21 cellular contexts compared by ENCODE assay signal in the genomic region with DNA sequence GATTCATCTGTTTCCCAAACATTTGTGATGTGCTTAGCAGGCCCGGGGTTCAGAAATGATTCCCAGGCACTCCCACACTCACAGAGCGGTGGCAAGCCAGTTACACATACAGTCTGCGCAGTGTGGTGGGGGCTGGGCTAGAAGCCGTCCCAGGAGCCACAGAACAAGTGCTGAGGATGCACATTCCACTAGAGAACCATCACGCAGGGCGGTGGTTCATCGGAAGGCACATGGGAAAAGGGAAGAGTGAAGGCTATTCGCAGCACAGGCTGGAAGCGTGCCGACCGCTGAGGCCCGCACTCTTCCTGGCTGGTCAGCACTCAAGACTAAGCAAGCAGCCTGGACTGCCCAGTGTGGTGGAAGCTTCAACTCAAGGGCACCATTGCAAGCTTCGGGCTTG.
DNase-seq lines count a peak whose midpoint lies in the region; ATAC-seq, FAIRE-seq and TF ChIP-seq lines count a peak whose summit lies in the region.
"Had no signal": no experiment of that assay in that cellular context is flagged by ENCODE, and none has a peak within 500 bp of the region (broad histone marks: within the 10 kb centered on the region; RNA-seq: fewer than 3 reads in every experiment).

No MANE protein-coding gene starts in this region.

- in situ Hi-C loops in G401 (cut with HindIII; ENCODE audit: low sequenced_read_pairs) = no loop called here

- no peak for DNase-seq in A549 (ENCODE audit: low read depth in 1 of 2, low spot score in 1 of 2)
- peak; percentile 22 for DNase-seq in coronary artery (ENCODE audit: low spot score)
- peak; percentile 63 for DNase-seq in left kidney (ENCODE audit: low read depth, low spot score)
- no peak for DNase-seq in sciatic nerve (ENCODE audit: low spot score)
- DNase-seq in testis = no peak
- DNase-seq in putamen (ENCODE audit: low spot score) = no peak
- no peak for DNase-seq in G401 (ENCODE audit: low spot score)
- DNase-seq: Caco-2; CD4-positive, alpha-beta T cell; GF-D8; KG1; NCI-H1105 treated with DMSO at 0.1 percent for 48 hours; NCI-H1694; NCI-H2081 treated with DMSO at 0.1 percent for 48 hours; NCI-H774; SHP77; SK-N-SH had no signal

- no peaks in the 10 kb centered on the region for H3K27me3 ChIP-seq in testis

- H3K4me3 ChIP-seq in A549 = no peak overlapping the region
- H3K4me3 ChIP-seq in coronary artery = no peak overlapping the region
- no peak overlapping the region for H3K4me3 ChIP-seq in testis

- WGBS in A549 (ENCODE audit: missing lambda C conversion rate) = 62% methylated on average over 9 of the region's 13 CpGs
- WGBS in testis, 2 donors = 88 to 90% methylated on average over 9 to 13 of the region's 13 CpGs

- TF ChIP-seq CTCF in A549 (IDR thresholded peaks at IDR 0.05) (no peak), coronary artery (IDR thresholded peaks at IDR 0.05) (no peak), testis (IDR thresholded peaks at IDR 0.05) (no peak)

- ATAC-seq in A549 = no peak
- peak; percentile 76 for ATAC-seq in sciatic nerve
- ATAC-seq in GM21367 (IDR thresholded peaks at IDR 0.05; ENCODE audit: unreplicated experiment) = no peak
- ATAC-seq: HepG2 had no signal

- no peak for TF ChIP-seq EP300 in A549 (IDR thresholded peaks at IDR 0.05)

- H3K27ac ChIP-seq in A549 = no peak overlapping the region
- H3K27ac ChIP-seq in coronary artery = no peak overlapping the region
- H3K27ac ChIP-seq in testis = no peak overlapping the region
- H3K27ac ChIP-seq: 22Rv1 had no signal

- H3K4me2 ChIP-seq in A549 = no peak overlapping the region
- H3K4me2 ChIP-seq: SK-N-SH had no signal

- POLR2A ChIA-PET in A549 (lab: Yijun Ruan, JAX) = no interaction called here

- H3K9me3 ChIP-seq in A549 (peaks cover 6% of the 10 kb centered on the region; the same call in 2 of the 3 replicates), testis (no peaks in the 10 kb centered on the region)

- H3K36me3 ChIP-seq in testis (ENCODE audit: low read depth, missing control alignments) = no peaks in the 10 kb centered on the region

- no peak for FAIRE-seq in A549 (lab: Jason Lieb, UNC)
- FAIRE-seq: GM19239, HepG2 had no signal

- TF ChIP-seq RAD21 in A549 (conservative IDR thresholded peaks at IDR 0.05 in 1 of 2, IDR thresholded peaks at IDR 0.05 in 1 of 2) = no peak

- no peaks in the 10 kb centered on the region for H3K4me1 ChIP-seq in A549
- no peaks in the 10 kb centered on the region for H3K4me1 ChIP-seq in testis
- H3K4me1 ChIP-seq: Caco-2 had no signal

- intact Hi-C loops in sciatic nerve (cut with DNase I) = no loop called here
- intact Hi-C loops in testis (cut with DNase I; ENCODE audit: low total_unique reads) = no loop called here

- CTCF ChIA-PET in A549 (lab: Yijun Ruan, JAX) = no interaction called here

- TF ChIP-seq POLR2A in A549 (IDR thresholded peaks at IDR 0.05; ENCODE audit: low read length) (no peak), testis (IDR thresholded peaks at IDR 0.05) (no peak)

TF ChIP-seq in A549, 52 proteins besides CTCF, POLR2A, EP300 and RAD21:
- peak; percentile 17 for TF ChIP-seq MAFK (IDR thresholded peaks at IDR 0.05; ENCODE audit: partially characterized antibody)
- TF ChIP-seq, protein P1, sequence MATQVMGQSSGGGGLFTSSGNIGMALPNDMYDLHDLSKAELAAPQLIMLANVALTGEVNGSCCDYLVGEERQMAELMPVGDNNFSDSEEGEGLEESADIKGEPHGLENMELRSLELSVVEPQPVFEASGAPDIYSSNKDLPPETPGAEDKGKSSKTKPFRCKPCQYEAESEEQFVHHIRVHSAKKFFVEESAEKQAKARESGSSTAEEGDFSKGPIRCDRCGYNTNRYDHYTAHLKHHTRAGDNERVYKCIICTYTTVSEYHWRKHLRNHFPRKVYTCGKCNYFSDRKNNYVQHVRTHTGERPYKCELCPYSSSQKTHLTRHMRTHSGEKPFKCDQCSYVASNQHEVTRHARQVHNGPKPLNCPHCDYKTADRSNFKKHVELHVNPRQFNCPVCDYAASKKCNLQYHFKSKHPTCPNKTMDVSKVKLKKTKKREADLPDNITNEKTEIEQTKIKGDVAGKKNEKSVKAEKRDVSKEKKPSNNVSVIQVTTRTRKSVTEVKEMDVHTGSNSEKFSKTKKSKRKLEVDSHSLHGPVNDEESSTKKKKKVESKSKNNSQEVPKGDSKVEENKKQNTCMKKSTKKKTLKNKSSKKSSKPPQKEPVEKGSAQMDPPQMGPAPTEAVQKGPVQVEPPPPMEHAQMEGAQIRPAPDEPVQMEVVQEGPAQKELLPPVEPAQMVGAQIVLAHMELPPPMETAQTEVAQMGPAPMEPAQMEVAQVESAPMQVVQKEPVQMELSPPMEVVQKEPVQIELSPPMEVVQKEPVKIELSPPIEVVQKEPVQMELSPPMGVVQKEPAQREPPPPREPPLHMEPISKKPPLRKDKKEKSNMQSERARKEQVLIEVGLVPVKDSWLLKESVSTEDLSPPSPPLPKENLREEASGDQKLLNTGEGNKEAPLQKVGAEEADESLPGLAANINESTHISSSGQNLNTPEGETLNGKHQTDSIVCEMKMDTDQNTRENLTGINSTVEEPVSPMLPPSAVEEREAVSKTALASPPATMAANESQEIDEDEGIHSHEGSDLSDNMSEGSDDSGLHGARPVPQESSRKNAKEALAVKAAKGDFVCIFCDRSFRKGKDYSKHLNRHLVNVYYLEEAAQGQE (IDR thresholded peaks at IDR 0.05) = no peak
- TF ChIP-seq, protein P2, sequence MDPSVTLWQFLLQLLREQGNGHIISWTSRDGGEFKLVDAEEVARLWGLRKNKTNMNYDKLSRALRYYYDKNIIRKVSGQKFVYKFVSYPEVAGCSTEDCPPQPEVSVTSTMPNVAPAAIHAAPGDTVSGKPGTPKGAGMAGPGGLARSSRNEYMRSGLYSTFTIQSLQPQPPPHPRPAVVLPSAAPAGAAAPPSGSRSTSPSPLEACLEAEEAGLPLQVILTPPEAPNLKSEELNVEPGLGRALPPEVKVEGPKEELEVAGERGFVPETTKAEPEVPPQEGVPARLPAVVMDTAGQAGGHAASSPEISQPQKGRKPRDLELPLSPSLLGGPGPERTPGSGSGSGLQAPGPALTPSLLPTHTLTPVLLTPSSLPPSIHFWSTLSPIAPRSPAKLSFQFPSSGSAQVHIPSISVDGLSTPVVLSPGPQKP (IDR thresholded peaks at IDR 0.05; ENCODE audit: low read depth, low read length) = no peak
TF ChIP-seq in A549: peak in this region for 1.

Comparison
In these comparisons a context has a peak if more than half of its experiments do, and no peak if none do; other contexts are left out.
1. DNase-seq: peak in coronary artery (single experiment) and left kidney (single experiment); none in A549 (0 of 2), sciatic nerve (single experiment), testis (single experiment), putamen (single experiment) and G401 (single experiment).